In the genomic region with DNA sequence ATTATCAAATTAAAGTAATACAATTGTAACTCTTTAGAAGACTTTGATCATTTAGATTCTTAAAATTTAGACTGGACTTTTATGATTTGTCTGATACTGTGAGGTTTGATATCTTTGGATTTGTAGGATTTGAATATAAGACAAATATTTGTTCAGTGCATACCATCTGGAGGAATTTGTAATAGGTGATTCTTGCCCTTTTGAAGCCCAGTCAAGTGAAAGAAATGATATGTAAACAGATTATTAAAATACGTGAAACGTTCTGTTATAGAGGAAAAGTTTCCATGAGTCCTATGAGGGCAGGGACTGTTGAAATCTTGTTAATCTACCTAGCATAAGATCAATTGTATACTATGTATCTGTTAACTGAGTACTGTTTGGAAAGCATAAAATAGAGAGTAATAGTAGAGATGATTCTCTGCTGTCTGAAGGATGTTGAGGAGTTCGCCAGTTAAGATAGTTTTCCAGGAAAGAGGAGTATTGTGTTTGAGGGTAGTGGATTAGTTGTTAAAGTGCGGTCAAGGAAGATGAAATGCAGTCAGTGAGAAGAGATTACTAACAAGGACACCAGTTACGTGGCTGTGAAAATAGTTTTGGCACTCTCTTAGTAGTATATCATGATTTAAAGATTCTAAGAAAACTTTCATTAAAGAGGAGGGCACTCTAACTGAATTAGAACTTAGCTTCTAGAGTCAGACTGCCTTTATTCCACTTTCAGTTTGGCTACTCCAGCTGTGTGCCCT, we compare ENCODE assay signal across 2 cellular contexts.
TF ChIP-seq lines count a peak whose summit lies in the region.

No MANE protein-coding gene starts in this region.

TF ChIP-seq in HEK293, 187 proteins besides CTCF, POLR2A, EP300 and RAD21:
- no peak for TF ChIP-seq SCRT2 (tag by site-specific recombination; IDR thresholded peaks at IDR 0.05)
- no peak for TF ChIP-seq ZNF133 (tag by site-specific recombination; IDR thresholded peaks at IDR 0.05)
- no peak for TF ChIP-seq ZNF169 (tag by site-specific recombination; IDR thresholded peaks at IDR 0.05)
- peak; percentile 25; the same call in 1 of the 2 replicates for TF ChIP-seq PRDM6 (tag by site-specific recombination; IDR thresholded peaks at IDR 0.05)
- no peak for TF ChIP-seq ZNF530 (tag by site-specific recombination; IDR thresholded peaks at IDR 0.05; ENCODE audit: low read depth)
- 0 out of 2 replicates have a peak, but pooled peaks have one; percentile 23 for TF ChIP-seq ZNF664 (tag by site-specific recombination; IDR thresholded peaks at IDR 0.05)
TF ChIP-seq in HEK293: peak in this region for 2.

TF ChIP-seq in GM12878, 131 proteins besides CTCF, POLR2A, EP300 and RAD21:
- TF ChIP-seq, protein P1, sequence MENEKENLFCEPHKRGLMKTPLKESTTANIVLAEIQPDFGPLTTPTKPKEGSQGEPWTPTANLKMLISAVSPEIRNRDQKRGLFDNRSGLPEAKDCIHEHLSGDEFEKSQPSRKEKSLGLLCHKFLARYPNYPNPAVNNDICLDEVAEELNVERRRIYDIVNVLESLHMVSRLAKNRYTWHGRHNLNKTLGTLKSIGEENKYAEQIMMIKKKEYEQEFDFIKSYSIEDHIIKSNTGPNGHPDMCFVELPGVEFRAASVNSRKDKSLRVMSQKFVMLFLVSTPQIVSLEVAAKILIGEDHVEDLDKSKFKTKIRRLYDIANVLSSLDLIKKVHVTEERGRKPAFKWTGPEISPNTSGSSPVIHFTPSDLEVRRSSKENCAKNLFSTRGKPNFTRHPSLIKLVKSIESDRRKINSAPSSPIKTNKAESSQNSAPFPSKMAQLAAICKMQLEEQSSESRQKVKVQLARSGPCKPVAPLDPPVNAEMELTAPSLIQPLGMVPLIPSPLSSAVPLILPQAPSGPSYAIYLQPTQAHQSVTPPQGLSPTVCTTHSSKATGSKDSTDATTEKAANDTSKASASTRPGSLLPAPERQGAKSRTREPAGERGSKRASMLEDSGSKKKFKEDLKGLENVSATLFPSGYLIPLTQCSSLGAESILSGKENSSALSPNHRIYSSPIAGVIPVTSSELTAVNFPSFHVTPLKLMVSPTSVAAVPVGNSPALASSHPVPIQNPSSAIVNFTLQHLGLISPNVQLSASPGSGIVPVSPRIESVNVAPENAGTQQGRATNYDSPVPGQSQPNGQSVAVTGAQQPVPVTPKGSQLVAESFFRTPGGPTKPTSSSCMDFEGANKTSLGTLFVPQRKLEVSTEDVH (IDR thresholded peaks at IDR 0.05; ENCODE audit: low read depth, partially characterized antibody), result no peak
- TF ChIP-seq JUNB (IDR thresholded peaks at IDR 0.05) (no peak), NFYA (IDR thresholded peaks at IDR 0.05; ENCODE audit: borderline replicate concordance, low read depth, low read length) (no peak), CHD4 (IDR thresholded peaks at IDR 0.05) (no peak), CBX3 (IDR thresholded peaks at IDR 0.05; ENCODE audit: borderline replicate concordance, low read depth) (no peak), MTA3 (IDR thresholded peaks at IDR 0.05; ENCODE audit: borderline replicate concordance, low read length) (no peak), ZZZ3 (IDR thresholded peaks at IDR 0.05; ENCODE audit: control insufficient read depth, insufficient read length, low read depth) (no peak), ZNF274 (IDR thresholded peaks at IDR 0.05; ENCODE audit: insufficient read depth, insufficient read length) (no peak)
- TF ChIP-seq, protein P2, sequence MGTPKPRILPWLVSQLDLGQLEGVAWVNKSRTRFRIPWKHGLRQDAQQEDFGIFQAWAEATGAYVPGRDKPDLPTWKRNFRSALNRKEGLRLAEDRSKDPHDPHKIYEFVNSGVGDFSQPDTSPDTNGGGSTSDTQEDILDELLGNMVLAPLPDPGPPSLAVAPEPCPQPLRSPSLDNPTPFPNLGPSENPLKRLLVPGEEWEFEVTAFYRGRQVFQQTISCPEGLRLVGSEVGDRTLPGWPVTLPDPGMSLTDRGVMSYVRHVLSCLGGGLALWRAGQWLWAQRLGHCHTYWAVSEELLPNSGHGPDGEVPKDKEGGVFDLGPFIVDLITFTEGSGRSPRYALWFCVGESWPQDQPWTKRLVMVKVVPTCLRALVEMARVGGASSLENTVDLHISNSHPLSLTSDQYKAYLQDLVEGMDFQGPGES (IDR thresholded peaks at IDR 0.05), result no peak
TF ChIP-seq in GM12878: peak in this region for 0.
